In genomic region chr17:62076864-62077788, GRCh38 we compare ENCODE assay signal across 31 cellular contexts.
"Had no signal": no experiment of that assay in that cellular context is flagged by ENCODE, and none has a peak within 500 bp of the region (broad histone marks: within the 10 kb centered on the region; RNA-seq: fewer than 3 reads in every experiment).

No MANE protein-coding gene starts in this region.

- H3K4me2 ChIP-seq: SK-N-SH had no signal

- H3K4me1 Mint-ChIP-seq: activated CD4-positive, alpha-beta T cell treated with anti-CD3 and anti-CD28 coated beads, Interleukin-2, amount 10 ng/mL, durations not matched to agents 24 days and 14 days; activated naive CD4-positive, alpha-beta T cell treated with anti-CD3 and anti-CD28 coated beads, Interleukin-2, amount 50 U/mL, for 24 hours had no signal

- H3K4me1 ChIP-seq: ascending aorta, breast epithelium, SJSA1 had no signal

- H3K36me3 ChIP-seq: ascending aorta, breast epithelium, SJSA1 had no signal

- H3K27ac ChIP-seq: ascending aorta, breast epithelium, SJSA1 had no signal

- H3K27ac Mint-ChIP-seq: activated CD4-positive, alpha-beta T cell treated with anti-CD3 and anti-CD28 coated beads, Interleukin-2, amount 10 ng/mL, durations not matched to agents 24 days and 14 days; activated CD8-positive, alpha-beta T cell treated with anti-CD3 and anti-CD28 coated beads, Interleukin-2, amount 10 ng/mL, durations not matched to agents 7 days and 5 days; activated naive CD4-positive, alpha-beta T cell treated with anti-CD3 and anti-CD28 coated beads, Interleukin-2, amount 50 U/mL, for 24 hours; activated naive CD8-positive, alpha-beta T cell treated with anti-CD3 and anti-CD28 coated beads, Interleukin-2, amount 10 ng/mL, durations not matched to agents 7 days and 5 days; activated T-cell treated with anti-CD3 and anti-CD28 coated beads, Interleukin-2, amount 50 U/mL, for 24 hours; activated T-helper 2 cell treated with anti-CD3 and anti-CD28 coated beads, Interferon-gamma antibody, Interleukin-2, Interleukin-4, amounts not matched to agents 10 μg/mL and 5 μg/mL and 100 μg/mL, durations not matched to agents 14 hours and 24 hours and 36 hours; T-helper 1 cell treated with Interleukin-12 subunit alpha and Interleukin-12 subunit beta and Interleukin-4 antibody, amounts not matched to agents 30 μg/mL and 1 μg/mL, for 36 hours; T-helper 2 cell treated with Interferon-gamma antibody and Interleukin-4, amounts not matched to agents 5 μg/mL and 100 μg/mL, for 36 hours had no signal

- H3K9me3 ChIP-seq: ascending aorta, breast epithelium, SJSA1, SK-N-SH had no signal

- H3K9me3 Mint-ChIP-seq: activated CD4-positive, alpha-beta T cell treated with anti-CD3 and anti-CD28 coated beads, Interleukin-2, amount 10 ng/mL, durations not matched to agents 24 days and 14 days; activated naive CD4-positive, alpha-beta T cell treated with anti-CD3 and anti-CD28 coated beads, Interleukin-2, amount 50 U/mL, for 24 hours; activated naive CD8-positive, alpha-beta T cell treated with anti-CD3 and anti-CD28 coated beads, Interleukin-2, amount 10 ng/mL, durations not matched to agents 7 days and 5 days; activated T-cell treated with anti-CD3 and anti-CD28 coated beads, Interleukin-2, amount 50 U/mL, for 24 hours; activated T-helper 2 cell treated with anti-CD3 and anti-CD28 coated beads, Interferon-gamma antibody, Interleukin-2, Interleukin-4, amounts not matched to agents 10 μg/mL and 5 μg/mL and 100 μg/mL, durations not matched to agents 14 hours and 24 hours and 36 hours; T-helper 1 cell treated with Interleukin-12 subunit alpha and Interleukin-12 subunit beta and Interleukin-4 antibody, amounts not matched to agents 30 μg/mL and 1 μg/mL, for 36 hours; T-helper 2 cell treated with Interferon-gamma antibody and Interleukin-4, amounts not matched to agents 5 μg/mL and 100 μg/mL, for 36 hours had no signal

- ATAC-seq: activated CD8-positive, alpha-beta T cell treated with anti-CD3 and anti-CD28 coated beads, Interleukin-2, amount 10 ng/mL, durations not matched to agents 7 days and 5 days; Panc1 had no signal

- H3K4me3 Mint-ChIP-seq: activated CD4-positive, alpha-beta T cell treated with anti-CD3 and anti-CD28 coated beads, Interleukin-2, amount 10 ng/mL, durations not matched to agents 24 days and 14 days; activated CD8-positive, alpha-beta T cell treated with anti-CD3 and anti-CD28 coated beads, Interleukin-2, amount 10 ng/mL, durations not matched to agents 7 days and 5 days; activated naive CD4-positive, alpha-beta T cell treated with anti-CD3 and anti-CD28 coated beads, Interleukin-2, amount 50 U/mL, for 24 hours; activated naive CD8-positive, alpha-beta T cell treated with anti-CD3 and anti-CD28 coated beads, Interleukin-2, amount 10 ng/mL, durations not matched to agents 7 days and 5 days; activated T-cell treated with anti-CD3 and anti-CD28 coated beads, Interleukin-2, amount 50 U/mL, for 24 hours; T-helper 1 cell treated with Interleukin-12 subunit alpha and Interleukin-12 subunit beta and Interleukin-4 antibody, amounts not matched to agents 30 μg/mL and 1 μg/mL, for 36 hours; T-helper 2 cell treated with Interferon-gamma antibody and Interleukin-4, amounts not matched to agents 5 μg/mL and 100 μg/mL, for 36 hours had no signal

- H3K9ac ChIP-seq: SK-N-SH had no signal

- H3K4me3 ChIP-seq: ascending aorta, breast epithelium, SJSA1 had no signal

- H3K36me3 Mint-ChIP-seq: activated naive CD4-positive, alpha-beta T cell treated with anti-CD3 and anti-CD28 coated beads, Interleukin-2, amount 50 U/mL, for 24 hours; activated naive CD8-positive, alpha-beta T cell treated with anti-CD3 and anti-CD28 coated beads, Interleukin-2, amount 10 ng/mL, durations not matched to agents 7 days and 5 days had no signal

- DNase-seq: activated CD4-positive, alpha-beta T cell treated with anti-CD3 and anti-CD28 coated beads, Interleukin-2, amount 10 ng/mL, durations not matched to agents 24 days and 14 days; activated CD4-positive, alpha-beta T cell treated with anti-CD3 and anti-CD28 coated beads, Interleukin-2, amount 50 U/mL, for 4 hours; activated CD8-positive, alpha-beta T cell treated with anti-CD3 and anti-CD28 coated beads, Interleukin-2, amount 10 ng/mL, durations not matched to agents 7 days and 5 days; activated gamma-delta T cell; activated naive CD4-positive, alpha-beta T cell treated with Interleukin-2 at 50 U/mL for 16 hours; activated naive CD8-positive, alpha-beta T cell treated with anti-CD3 and anti-CD28 coated beads, Interleukin-2, amount 10 ng/mL, durations not matched to agents 7 days and 5 days; activated T-cell treated with anti-CD3 and anti-CD28 coated beads, Interleukin-2, amount 50 U/mL, for 24 hours; amygdala; Karpas-422; KBM-7; NCI-H1105; NCI-H1436; NCI-H1694; NCI-H1930; NCI-H2081 treated with DMSO at 0.1 percent for 48 hours; NCI-H226; NCI-H446 treated with DMSO at 0.1 percent for 48 hours; NCI-H524; NCI-H69; NCI-H82; SHP77; SK-N-SH had no signal

- FAIRE-seq: TTC549 had no signal

- H3K27me3 ChIP-seq: ascending aorta, breast epithelium had no signal
